24 cellular contexts compared by ENCODE assay signal in the genomic region with DNA sequence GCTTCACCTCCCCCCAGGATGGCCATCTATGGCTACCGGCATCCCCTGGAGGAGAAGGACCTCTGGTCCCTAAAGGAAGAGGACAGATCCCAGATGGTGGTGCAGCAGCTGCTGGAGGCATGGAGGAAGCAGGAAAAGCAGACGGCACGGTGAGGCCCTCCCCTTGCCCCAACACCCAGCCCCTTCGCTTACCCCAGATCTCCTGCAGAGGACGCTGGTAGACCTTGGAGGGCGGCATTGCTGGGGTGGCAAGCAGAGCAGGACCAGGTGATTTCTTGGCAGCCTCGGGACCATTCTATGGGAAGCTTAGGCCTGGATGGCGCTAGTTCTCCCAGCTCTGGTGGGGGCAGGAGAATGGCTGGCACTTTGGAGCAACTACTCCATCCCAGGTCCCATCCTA. TPM values are rescaled to one million over a fixed set of nuclear protein-coding genes. Genes with fewer than 3 reads are reported as not detected.
DNase-seq lines count a peak whose midpoint lies in the region; ATAC-seq lines count a peak whose summit lies in the region.
"Had no signal": no experiment of that assay in that cellular context is flagged by ENCODE, and none has a peak within 500 bp of the region (broad histone marks: within the 10 kb centered on the region; RNA-seq: fewer than 3 reads in every experiment).

No MANE protein-coding gene starts in this region.

- H3K4me3 Mint-ChIP-seq in activated naive CD4-positive, alpha-beta T cell treated with anti-CD3 and anti-CD28 coated beads, Interleukin-2, amount 10 ng/mL, durations not matched to agents 7 days and 5 days = no peak overlapping the region
- H3K4me3 Mint-ChIP-seq in activated T-helper 1 cell treated with anti-CD3 and anti-CD28 coated beads, Interleukin-12 subunit alpha, Interleukin-12 subunit beta, Interleukin-2, Interleukin-4 antibody, amounts not matched to agents 30 ng/mL and 10 ng/mL and 1 ng/mL, durations not matched to agents 14 hours and 24 hours and 36 hours = no peak overlapping the region
- H3K4me3 Mint-ChIP-seq: activated T-cell treated with anti-CD3 and anti-CD28 coated beads, Interleukin-2, amount 50 U/mL, for 72 hours; CD8-positive, alpha-beta T cell; neural progenitor cell; stimulated activated memory B cell treated with anti-CD40 and anti-IgM and Interleukin-4, amounts not matched to agents 10 μg/mL and 1 μg/mL and 100 μg/mL, for 72 hours had no signal

- H2BK15ac ChIP-seq in neuronal stem cell (ENCODE audit: low read length) = no peak overlapping the region

- H3K36me3 ChIP-seq in neuronal stem cell (replicated peaks in 1 of 2; ENCODE audit: control insufficient read depth in 2 of 2, insufficient read depth in 2 of 2, low read length in 2 of 2) = no peaks in the 10 kb centered on the region
- H3K36me3 ChIP-seq: brain microvascular endothelial cell, heart left ventricle, neural progenitor cell, SJCRH30, suprapubic skin had no signal

- no peaks in the 10 kb centered on the region for H3K79me1 ChIP-seq in neuronal stem cell (ENCODE audit: low read depth, low read length)

- H3K27ac ChIP-seq in neuronal stem cell (replicated peaks; ENCODE audit: low read length) = no peak overlapping the region
- H3K27ac ChIP-seq: brain microvascular endothelial cell, neural progenitor cell, SJCRH30, suprapubic skin had no signal

- DNase-seq in activated naive CD4-positive, alpha-beta T cell treated with anti-CD3 and anti-CD28 coated beads, Interleukin-2, amount 10 ng/mL, durations not matched to agents 7 days and 5 days = peak; percentile 0
- DNase-seq in activated naive CD4-positive, alpha-beta T cell treated with anti-CD3 and anti-CD28 coated beads, Interleukin-2, amount 50 U/mL, for 72 hours (ENCODE audit: low spot score in 2 of 2) = no peak
- no peak for DNase-seq in activated T-helper 1 cell treated with anti-CD3 and anti-CD28 coated beads, Interleukin-12 subunit alpha, Interleukin-12 subunit beta, Interleukin-2, Interleukin-4 antibody, amounts not matched to agents 30 ng/mL and 10 ng/mL and 1 ng/mL, durations not matched to agents 14 hours and 24 hours and 36 hours (ENCODE audit: low spot score)
- no peak for DNase-seq in neuronal stem cell (ENCODE audit: low spot score)
- no peak for DNase-seq in NCI-H748 (lab: John Stamatoyannopoulos, UW; ENCODE audit: unreplicated experiment)
- no peak for DNase-seq in dedifferentiated amniotic fluid mesenchymal stem cell (ENCODE audit: extremely low spot score)
- DNase-seq: activated CD4-positive, alpha-beta T cell treated with anti-CD3 and anti-CD28 coated beads, Interleukin-2, amount 50 U/mL, for 4 hours; activated naive CD4-positive, alpha-beta T cell treated with Interleukin-2 at 50 U/mL for 16 hours; activated T-cell treated with anti-CD3 and anti-CD28 coated beads, Interleukin-2, amount 50 U/mL, for 72 hours; amniotic stem cell; brain microvascular endothelial cell; CD8-positive, alpha-beta T cell; effector CD8-positive, alpha-beta T cell; NCI-H1694; NK-92 treated with Interleukin-12 subunit alpha and Interleukin-12 subunit beta, amount 100 ng/mL, for 24 hours; SJCRH30; stimulated activated CD4-positive, alpha-beta T cell treated with anti-CD3 and anti-CD28 coated beads, Interleukin-4, amount 100 ng/mL, for 24 hours; T-helper 1 cell had no signal

- no peaks in the 10 kb centered on the region for H3K9me3 ChIP-seq in neuronal stem cell (replicated peaks in 1 of 2; ENCODE audit: control insufficient read depth in 2 of 2, insufficient read depth in 1 of 2, low read depth in 1 of 2, low read length in 2 of 2)
- H3K9me3 ChIP-seq: heart left ventricle, SJCRH30, suprapubic skin had no signal

- peak overlapping the region; percentile 57 for H2AK5ac ChIP-seq in neuronal stem cell (ENCODE audit: low read depth, low read length)

- intact Hi-C loops in activated T-helper 1 cell treated with anti-CD3 and anti-CD28 coated beads, Interleukin-12 subunit alpha, Interleukin-12 subunit beta, Interleukin-2, Interleukin-4 antibody, amounts not matched to agents 30 ng/mL and 10 ng/mL and 1 ng/mL, durations not matched to agents 14 hours and 24 hours and 36 hours (cut with micrococcal nuclease) = no loop called here

- H4K91ac ChIP-seq in neuronal stem cell (ENCODE audit: low read depth, low read length, poor library complexity) = no peak overlapping the region

- H3K27me3 ChIP-seq in neuronal stem cell (ENCODE audit: control insufficient read depth in 3 of 3, insufficient read depth in 3 of 3, low read depth in 1 of 3, low read length in 3 of 3) = peaks cover 0 to 19% (median 0%) of the 10 kb centered on the region in 3 experiments
- H3K27me3 ChIP-seq: brain microvascular endothelial cell, heart left ventricle, neural progenitor cell, SJCRH30, suprapubic skin had no signal

- no peaks in the 10 kb centered on the region for H3K36me3 Mint-ChIP-seq in activated naive CD4-positive, alpha-beta T cell treated with anti-CD3 and anti-CD28 coated beads, Interleukin-2, amount 10 ng/mL, durations not matched to agents 7 days and 5 days
- H3K36me3 Mint-ChIP-seq in activated naive CD4-positive, alpha-beta T cell treated with anti-CD3 and anti-CD28 coated beads, Interleukin-2, amount 50 U/mL, for 72 hours = no peaks in the 10 kb centered on the region
- H3K36me3 Mint-ChIP-seq in activated T-helper 1 cell treated with anti-CD3 and anti-CD28 coated beads, Interleukin-12 subunit alpha, Interleukin-12 subunit beta, Interleukin-2, Interleukin-4 antibody, amounts not matched to agents 30 ng/mL and 10 ng/mL and 1 ng/mL, durations not matched to agents 14 hours and 24 hours and 36 hours (ENCODE audit: low read depth) = no peaks in the 10 kb centered on the region
- H3K36me3 Mint-ChIP-seq: CD8-positive, alpha-beta T cell; neural progenitor cell; stimulated activated memory B cell treated with anti-CD40 and anti-IgM and Interleukin-4, amounts not matched to agents 10 μg/mL and 1 μg/mL and 100 μg/mL, for 72 hours had no signal

- ATAC-seq in activated naive CD4-positive, alpha-beta T cell treated with anti-CD3 and anti-CD28 coated beads, Interleukin-2, amount 50 U/mL, for 72 hours = no peak
- ATAC-seq in HG02642 (IDR thresholded peaks at IDR 0.05; ENCODE audit: poor library complexity, unreplicated experiment) = no peak
- no peak for ATAC-seq in HG02852 (IDR thresholded peaks at IDR 0.05; ENCODE audit: unreplicated experiment)
- ATAC-seq: activated T-cell treated with anti-CD3 and anti-CD28 coated beads, Interleukin-2, amount 50 U/mL, for 72 hours; CD8-positive, alpha-beta T cell; stimulated activated memory B cell treated with anti-CD40 and anti-IgM and Interleukin-4, amounts not matched to agents 10 μg/mL and 1 μg/mL and 100 μg/mL, for 72 hours had no signal

- H3K4me3 ChIP-seq in neuronal stem cell (ENCODE audit: low read length in 2 of 2) = no peak overlapping the region
- H3K4me3 ChIP-seq: heart left ventricle, neural progenitor cell, SJCRH30, suprapubic skin had no signal

- peak overlapping the region; percentile 74 for H3K9ac ChIP-seq in neuronal stem cell (ENCODE audit: low read depth, low read length, poor library complexity)
- H3K9ac ChIP-seq: neural progenitor cell had no signal

- peaks cover 53% of the 10 kb centered on the region for H3K27me3 Mint-ChIP-seq in activated naive CD4-positive, alpha-beta T cell treated with anti-CD3 and anti-CD28 coated beads, Interleukin-2, amount 10 ng/mL, durations not matched to agents 7 days and 5 days
- H3K27me3 Mint-ChIP-seq in activated T-helper 1 cell treated with anti-CD3 and anti-CD28 coated beads, Interleukin-12 subunit alpha, Interleukin-12 subunit beta, Interleukin-2, Interleukin-4 antibody, amounts not matched to agents 30 ng/mL and 10 ng/mL and 1 ng/mL, durations not matched to agents 14 hours and 24 hours and 36 hours (ENCODE audit: insufficient read depth) = peaks cover 6% of the 10 kb centered on the region

- H3K23ac ChIP-seq in neuronal stem cell (ENCODE audit: low read depth, low read length, poor library complexity) = no peak overlapping the region

- H2AFZ ChIP-seq in neuronal stem cell (ENCODE audit: low read length) = no peak overlapping the region
- H2AFZ ChIP-seq: neural progenitor cell had no signal

- no peak overlapping the region for H3K27ac Mint-ChIP-seq in activated naive CD4-positive, alpha-beta T cell treated with anti-CD3 and anti-CD28 coated beads, Interleukin-2, amount 10 ng/mL, durations not matched to agents 7 days and 5 days
- H3K27ac Mint-ChIP-seq in activated naive CD4-positive, alpha-beta T cell treated with anti-CD3 and anti-CD28 coated beads, Interleukin-2, amount 50 U/mL, for 72 hours = peak overlapping the region in 1 of 2 donors; percentile 72
- peak overlapping the region; percentile 4 for H3K27ac Mint-ChIP-seq in activated T-helper 1 cell treated with anti-CD3 and anti-CD28 coated beads, Interleukin-12 subunit alpha, Interleukin-12 subunit beta, Interleukin-2, Interleukin-4 antibody, amounts not matched to agents 30 ng/mL and 10 ng/mL and 1 ng/mL, durations not matched to agents 14 hours and 24 hours and 36 hours
- H3K27ac Mint-ChIP-seq: activated T-cell treated with anti-CD3 and anti-CD28 coated beads, Interleukin-2, amount 50 U/mL, for 72 hours; CD8-positive, alpha-beta T cell; neural progenitor cell; stimulated activated memory B cell treated with anti-CD40 and anti-IgM and Interleukin-4, amounts not matched to agents 10 μg/mL and 1 μg/mL and 100 μg/mL, for 72 hours had no signal

- H3K4me1 ChIP-seq in neuronal stem cell (ENCODE audit: control insufficient read depth in 2 of 2, insufficient read depth in 1 of 2, low read depth in 1 of 2, low read length in 2 of 2) = peaks cover 3 to 10% of the 10 kb centered on the region in 2 donors

- WGBS in neuronal stem cell (ENCODE audit: extremely low coverage in 2 of 2, insufficient read length in 2 of 2, insufficient replicate concordance in 1 of 2), 2 donors = no CpG with 5 or more reads among the region's 8 CpGs

- H2BK12ac ChIP-seq in neuronal stem cell (ENCODE audit: low read length) = no peak overlapping the region

- peak overlapping the region; percentile 82 for H2BK5ac ChIP-seq in neuronal stem cell (ENCODE audit: low read length)

- no peak overlapping the region for H3K4me2 ChIP-seq in neuronal stem cell (ENCODE audit: insufficient read depth, low read length, poor library complexity, severe bottlenecking)
- H3K4me2 ChIP-seq: neural progenitor cell had no signal

- H2BK120ac ChIP-seq in neuronal stem cell (ENCODE audit: low read depth, low read length) = no peak overlapping the region

- H3K18ac ChIP-seq in neuronal stem cell (ENCODE audit: low read length) = peak overlapping the region; percentile 69

- H3K9me3 Mint-ChIP-seq in activated naive CD4-positive, alpha-beta T cell treated with anti-CD3 and anti-CD28 coated beads, Interleukin-2, amount 10 ng/mL, durations not matched to agents 7 days and 5 days = no peaks in the 10 kb centered on the region
- peaks cover 0 to 3% of the 10 kb centered on the region in 2 donors for H3K9me3 Mint-ChIP-seq in activated naive CD4-positive, alpha-beta T cell treated with anti-CD3 and anti-CD28 coated beads, Interleukin-2, amount 50 U/mL, for 72 hours
- H3K9me3 Mint-ChIP-seq in activated T-helper 1 cell treated with anti-CD3 and anti-CD28 coated beads, Interleukin-12 subunit alpha, Interleukin-12 subunit beta, Interleukin-2, Interleukin-4 antibody, amounts not matched to agents 30 ng/mL and 10 ng/mL and 1 ng/mL, durations not matched to agents 14 hours and 24 hours and 36 hours = no peaks in the 10 kb centered on the region
- H3K9me3 Mint-ChIP-seq: activated T-cell treated with anti-CD3 and anti-CD28 coated beads, Interleukin-2, amount 50 U/mL, for 72 hours; CD8-positive, alpha-beta T cell; neural progenitor cell; stimulated activated memory B cell treated with anti-CD40 and anti-IgM and Interleukin-4, amounts not matched to agents 10 μg/mL and 1 μg/mL and 100 μg/mL, for 72 hours had no signal

- peaks cover 22% of the 10 kb centered on the region for H3K4me1 Mint-ChIP-seq in activated naive CD4-positive, alpha-beta T cell treated with anti-CD3 and anti-CD28 coated beads, Interleukin-2, amount 10 ng/mL, durations not matched to agents 7 days and 5 days
- H3K4me1 Mint-ChIP-seq in activated T-helper 1 cell treated with anti-CD3 and anti-CD28 coated beads, Interleukin-12 subunit alpha, Interleukin-12 subunit beta, Interleukin-2, Interleukin-4 antibody, amounts not matched to agents 30 ng/mL and 10 ng/mL and 1 ng/mL, durations not matched to agents 14 hours and 24 hours and 36 hours (ENCODE audit: low read depth) = peaks cover 27% of the 10 kb centered on the region

- no peak overlapping the region for H3K4ac ChIP-seq in neuronal stem cell (ENCODE audit: low read length)

- no peak overlapping the region for H4K8ac ChIP-seq in neuronal stem cell (ENCODE audit: low read depth, low read length)

- CTCF ChIA-PET in activated naive CD4-positive, alpha-beta T cell treated with anti-CD3 and anti-CD28 coated beads, Interleukin-2, amount 10 ng/mL, durations not matched to agents 7 days and 5 days (lab: Charles Lee) = interaction anchor here (1.1 kb wide), 1 partner anchor 36 kb away, joined by 4 read pairs; no protein-coding TSS in a partner anchor

- no peak overlapping the region for H3K14ac ChIP-seq in neuronal stem cell (ENCODE audit: low read length)

RNA-seq across cellular contexts. Expression of a gene that starts 24.5 kb away (rescaled TPM):
- not detected for total RNA-seq in activated naive CD4-positive, alpha-beta T cell treated with anti-CD3 and anti-CD28 coated beads, Interleukin-2, amount 50 U/mL, for 72 hours
- not detected in 2 replicates for total RNA-seq in activated T-helper 1 cell treated with anti-CD3 and anti-CD28 coated beads, Interleukin-12 subunit alpha, Interleukin-12 subunit beta, Interleukin-2, Interleukin-4 antibody, amounts not matched to agents 30 ng/mL and 10 ng/mL and 1 ng/mL, durations not matched to agents 14 hours and 24 hours and 36 hours
- 0.26 TPM for polyA plus RNA-seq in neuronal stem cell (2013, experiment 1 of 2)
- 0.22 TPM for polyA plus RNA-seq in neuronal stem cell (2013, experiment 2 of 2)
- total RNA-seq: activated T-cell treated with anti-CD3 and anti-CD28 coated beads, Interleukin-2, amount 50 U/mL, for 72 hours; CD8-positive, alpha-beta T cell had no signal

RNA-seq across cellular contexts. Expression of a gene that starts 48.5 kb away (rescaled TPM):
- total RNA-seq in activated naive CD4-positive, alpha-beta T cell treated with anti-CD3 and anti-CD28 coated beads, Interleukin-2, amount 50 U/mL, for 72 hours = 10 to 100 TPM in 1 of 2 donors, 1 to 10 TPM in 1; 9.2 to 25.6 TPM
- total RNA-seq in activated T-helper 1 cell treated with anti-CD3 and anti-CD28 coated beads, Interleukin-12 subunit alpha, Interleukin-12 subunit beta, Interleukin-2, Interleukin-4 antibody, amounts not matched to agents 30 ng/mL and 10 ng/mL and 1 ng/mL, durations not matched to agents 14 hours and 24 hours and 36 hours = 47.0 and 50.3 TPM in 2 replicates
- polyA plus RNA-seq in neuronal stem cell (2013, experiment 1 of 2) = 45.4 TPM
- 45.9 TPM for polyA plus RNA-seq in neuronal stem cell (2013, experiment 2 of 2)
